8 cellular contexts compared by ENCODE assay signal in the genomic region with DNA sequence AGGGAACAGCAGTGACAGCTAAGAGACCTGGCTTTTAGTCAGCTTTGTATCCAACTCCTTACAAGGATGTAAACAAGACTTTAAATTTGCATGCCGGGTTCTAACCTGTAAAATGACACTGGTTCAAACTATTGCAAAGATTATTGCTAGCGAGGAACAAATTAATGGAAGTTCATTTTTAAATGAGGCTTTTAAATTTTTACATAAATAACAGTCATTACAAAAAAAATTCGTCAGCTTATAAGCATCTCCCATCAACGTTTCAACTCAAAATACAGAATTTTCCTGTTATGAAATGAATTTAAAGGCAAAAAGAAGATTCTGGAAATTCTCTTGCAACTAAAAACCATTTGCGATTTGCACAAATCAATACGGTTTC. TPM values are rescaled to one million over a fixed set of nuclear protein-coding genes. Genes with fewer than 3 reads are reported as not detected.
DNase-seq lines count a peak whose midpoint lies in the region; ATAC-seq and TF ChIP-seq lines count a peak whose summit lies in the region.

No MANE protein-coding gene starts in this region.

- H3K9ac ChIP-seq in fibroblast of lung (ENCODE audit: insufficient read depth, low read length) = peak overlapping the region; percentile 84

- H3K36me3 ChIP-seq in SJCRH30 (peaks cover 8% of the 10 kb centered on the region; the same call in 1 of the 2 replicates), fibroblast of lung (ENCODE audit: control insufficient read depth, insufficient read depth, low read length) (no peaks in the 10 kb centered on the region)

- H4K20me1 ChIP-seq in fibroblast of lung (ENCODE audit: control insufficient read depth, extremely low read depth, insufficient read depth, low read length) = no peaks in the 10 kb centered on the region

- H3K4me2 ChIP-seq in fibroblast of lung (ENCODE audit: extremely low read depth, insufficient read depth, low read length) = peak overlapping the region; percentile 90

- no peak for ATAC-seq in HG03571 (IDR thresholded peaks at IDR 0.05; ENCODE audit: unreplicated experiment)
- no peak for ATAC-seq in GM19035 (IDR thresholded peaks at IDR 0.05; ENCODE audit: unreplicated experiment)

- H3K4me1 ChIP-seq in SJCRH30 (no peaks in the 10 kb centered on the region), fibroblast of lung (ENCODE audit: control insufficient read depth, extremely low read depth, insufficient read depth, low read length) (peaks cover 4% of the 10 kb centered on the region)

- no peaks in the 10 kb centered on the region for H3K27me3 ChIP-seq in SJCRH30
- no peaks in the 10 kb centered on the region for H3K27me3 ChIP-seq in fibroblast of lung (ENCODE audit: control insufficient read depth, insufficient read depth, low read length)

- H2AFZ ChIP-seq in fibroblast of lung (ENCODE audit: low read length) = peak overlapping the region; percentile 89

- H3K9me3 ChIP-seq in SJCRH30 (replicated peaks) = no peaks in the 10 kb centered on the region
- no peaks in the 10 kb centered on the region for H3K9me3 ChIP-seq in fibroblast of lung (ENCODE audit: control insufficient read depth, insufficient read depth, low read depth, low read length)

- H3K4me3 ChIP-seq in GM12865 (ENCODE audit: low read depth, low read length) (peak overlapping the region; percentile 64), SJCRH30 (peak overlapping the region; percentile 78), fibroblast of lung (replicated peaks in 1 of 4; ENCODE audit: control extremely low read depth in 1 of 4, insufficient read depth in 1 of 4, low read depth in 3 of 4, low read length in 4 of 4) (peak overlapping the region; percentile 78 to 88 (median 85)), retinal pigment epithelial cell (ENCODE audit: low read length) (peak overlapping the region; percentile 94)

- peaks cover 8% of the 10 kb centered on the region for H3K79me2 ChIP-seq in fibroblast of lung (ENCODE audit: control insufficient read depth, insufficient read depth, low read length)

- H3K27ac ChIP-seq in SJCRH30 (peak overlapping the region; percentile 78), fibroblast of lung (ENCODE audit: insufficient read depth, low read length) (peak overlapping the region; percentile 92)

- DNase-seq in GM12865 (ENCODE audit: low read depth) = no peak
- DNase-seq in SJCRH30 = no peak
- no peak for DNase-seq in fibroblast of lung (ENCODE audit: low read depth in 2 of 2)
- DNase-seq in retinal pigment epithelial cell (ENCODE audit: low read depth) = no peak
- DNase-seq in NCI-H146 treated with DMSO at 0.1 percent for 48 hours (lab: John Stamatoyannopoulos, UW; ENCODE audit: unreplicated experiment) = no peak
- DNase-seq in AML-193 (lab: John Stamatoyannopoulos, UW) = no peak

- TF ChIP-seq CTCF in GM12865 (IDR thresholded peaks at IDR 0.05; ENCODE audit: insufficient read depth, low read depth, low read length, missing control alignments) = no peak
- no peak for TF ChIP-seq CTCF in fibroblast of lung (conservative IDR thresholded peaks at IDR 0.05 in 1 of 2, IDR thresholded peaks at IDR 0.05 in 1 of 2; ENCODE audit: low read depth in 1 of 2, low read length in 2 of 2)
- TF ChIP-seq CTCF in retinal pigment epithelial cell (conservative IDR thresholded peaks at IDR 0.05; ENCODE audit: low read depth, low read length) = no peak

RNA-seq across cellular contexts. Expression of gene KIF14, which starts 0.7 kb away (rescaled TPM):
- 19.0 and 21.0 TPM in 2 replicates for total RNA-seq in SJCRH30 (2014; rRNA removed; shearing (Covaris generic))
- 1.3 and 4.0 TPM in 2 replicates for total RNA-seq in fibroblast of lung
- polyA plus RNA-seq in fibroblast of lung = 2.2 and 7.0 TPM in 2 replicates
- 1.4 and 4.6 TPM in 2 replicates for polyA plus RNA-seq in fibroblast of lung (2012)
- polyA minus RNA-seq in fibroblast of lung (ENCODE audit: low replicate concordance) = 0.41 and 1.0 TPM in 2 replicates

RNA-seq across cellular contexts. Expression of gene DDX59, which starts 49.8 kb away (rescaled TPM):
- 9.6 and 11.2 TPM in 2 replicates for total RNA-seq in SJCRH30 (2014; rRNA removed; shearing (Covaris generic))
- 16.2 and 18.7 TPM in 2 replicates for total RNA-seq in fibroblast of lung
- 13.0 and 14.0 TPM in 2 replicates for polyA plus RNA-seq in fibroblast of lung
- 6.9 and 8.0 TPM in 2 replicates for polyA plus RNA-seq in fibroblast of lung (2012)
- 0.33 and 1.1 TPM in 2 replicates for polyA minus RNA-seq in fibroblast of lung (ENCODE audit: low replicate concordance)
